ENCODE assay signal across 1 cellular context in the genomic region with DNA sequence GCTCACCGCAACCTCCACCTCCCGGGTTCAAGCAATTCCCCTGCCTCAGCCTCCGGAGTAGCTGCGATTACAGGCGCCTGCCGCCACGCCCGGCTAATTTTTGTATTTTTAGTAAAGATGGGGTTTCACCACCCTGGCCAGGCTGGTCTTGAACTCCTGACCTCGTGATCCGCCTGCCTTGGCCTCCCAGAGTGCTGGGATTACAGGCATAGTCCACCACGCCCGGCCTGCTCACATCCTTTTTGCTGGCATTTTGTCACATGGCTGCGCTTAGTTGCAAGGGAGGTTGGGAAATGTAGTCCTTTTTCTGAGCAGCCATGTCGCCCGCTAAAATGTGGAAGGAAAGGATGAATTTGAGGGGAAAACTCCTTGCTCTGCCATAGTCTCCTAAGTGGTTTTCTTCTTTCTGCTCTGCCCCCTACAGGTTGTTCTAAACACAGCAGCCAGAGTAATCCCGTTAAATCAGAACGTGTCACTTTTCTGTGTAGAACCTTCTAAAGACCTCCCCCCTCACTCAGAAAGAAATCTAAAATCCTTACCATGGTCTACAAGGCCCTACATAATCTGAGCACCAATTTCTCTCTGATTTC.
TF ChIP-seq lines count a peak whose summit lies in the region.

No MANE protein-coding gene starts in this region.

TF ChIP-seq in SK-N-SH, 30 proteins besides CTCF, POLR2A, EP300 and RAD21 (continued from another document):
- TF ChIP-seq, protein P1, sequence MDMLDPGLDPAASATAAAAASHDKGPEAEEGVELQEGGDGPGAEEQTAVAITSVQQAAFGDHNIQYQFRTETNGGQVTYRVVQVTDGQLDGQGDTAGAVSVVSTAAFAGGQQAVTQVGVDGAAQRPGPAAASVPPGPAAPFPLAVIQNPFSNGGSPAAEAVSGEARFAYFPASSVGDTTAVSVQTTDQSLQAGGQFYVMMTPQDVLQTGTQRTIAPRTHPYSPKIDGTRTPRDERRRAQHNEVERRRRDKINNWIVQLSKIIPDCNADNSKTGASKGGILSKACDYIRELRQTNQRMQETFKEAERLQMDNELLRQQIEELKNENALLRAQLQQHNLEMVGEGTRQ (IDR thresholded peaks at IDR 0.05; ENCODE audit: borderline replicate concordance, low read depth, low read length), result peak; percentile 29; the same call in 1 of the 2 replicates
- TF ChIP-seq TCF12 (IDR thresholded peaks at IDR 0.05) (no peak), SMC3 (IDR thresholded peaks at IDR 0.05; ENCODE audit: low read depth, low read length) (no peak)
- TF ChIP-seq, protein P2, sequence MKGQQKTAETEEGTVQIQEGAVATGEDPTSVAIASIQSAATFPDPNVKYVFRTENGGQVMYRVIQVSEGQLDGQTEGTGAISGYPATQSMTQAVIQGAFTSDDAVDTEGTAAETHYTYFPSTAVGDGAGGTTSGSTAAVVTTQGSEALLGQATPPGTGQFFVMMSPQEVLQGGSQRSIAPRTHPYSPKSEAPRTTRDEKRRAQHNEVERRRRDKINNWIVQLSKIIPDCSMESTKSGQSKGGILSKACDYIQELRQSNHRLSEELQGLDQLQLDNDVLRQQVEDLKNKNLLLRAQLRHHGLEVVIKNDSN (IDR thresholded peaks at IDR 0.05; ENCODE audit: borderline replicate concordance, low read depth), result peak; percentile 86
